In genomic region chr15:56965614-56966013, GRCh38 we compare ENCODE assay signal across 17 cellular contexts. TPM values are rescaled to one million over a fixed set of nuclear protein-coding genes. Genes with fewer than 3 reads are reported as not detected.
A peak's percentile ranks its signal among the peaks of the same experiment; 100 is the strongest.
DNase-seq lines count a peak whose midpoint lies in the region; ATAC-seq, FAIRE-seq and TF ChIP-seq lines count a peak whose summit lies in the region.
"Had no signal": no experiment of that assay in that cellular context is flagged by ENCODE, and none has a peak within 500 bp of the region (broad histone marks: within the 10 kb centered on the region; RNA-seq: fewer than 3 reads in every experiment).

No MANE protein-coding gene starts in this region.

- no peaks in the 10 kb centered on the region for H3K27me3 ChIP-seq in HepG2 (ENCODE audit: control insufficient read depth in 1 of 2, insufficient read depth in 2 of 2, low read length in 2 of 2)

- no peaks in the 10 kb centered on the region for H3K27me3 Mint-ChIP-seq in activated T-cell treated with anti-CD3 and anti-CD28 coated beads, Interleukin-2, amount 50 U/mL, for 24 hours

- peaks cover 4% of the 10 kb centered on the region for H4K20me1 ChIP-seq in HepG2 (ENCODE audit: insufficient read depth, low read length)

- TF ChIP-seq EP300 in HepG2 (IDR thresholded peaks at IDR 0.05; ENCODE audit: low read depth in 2 of 2, low read length in 2 of 2) (no peak), HepG2 (CRISPR knock-in tag; IDR thresholded peaks at IDR 0.05; ENCODE audit: borderline replicate concordance) (no peak)

- no peak overlapping the region for H3K4me2 ChIP-seq in HepG2 (ENCODE audit: low read depth, low read length)

- intact Hi-C loops in HepG2 (cut with micrococcal nuclease; ENCODE audit: unreplicated experiment), result no loop called here

- no peak overlapping the region for H3K27ac Mint-ChIP-seq in activated T-cell treated with anti-CD3 and anti-CD28 coated beads, Interleukin-2, amount 50 U/mL, for 24 hours
- H3K27ac Mint-ChIP-seq: HFFc6 had no signal

- no peak overlapping the region for H2AFZ ChIP-seq in HepG2 (ENCODE audit: low read length)

- no peak overlapping the region for H3K9ac ChIP-seq in HepG2 (ENCODE audit: insufficient read depth, low read depth, low read length)

- no peak for TF ChIP-seq RAD21 in HepG2 (CRISPR knock-in tag; IDR thresholded peaks at IDR 0.05)

- no peaks in the 10 kb centered on the region for H3K9me3 Mint-ChIP-seq in activated T-cell treated with anti-CD3 and anti-CD28 coated beads, Interleukin-2, amount 50 U/mL, for 24 hours
- H3K9me3 Mint-ChIP-seq: HFFc6 had no signal

- H3K36me3 Mint-ChIP-seq in activated T-cell treated with anti-CD3 and anti-CD28 coated beads, Interleukin-2, amount 50 U/mL, for 24 hours (ENCODE audit: low read depth), result peaks cover 5% of the 10 kb centered on the region

- DNase-seq in DMS53 treated with DMSO at 0.1 percent for 48 hours (lab: John Stamatoyannopoulos, UW; ENCODE audit: unreplicated experiment), result peak; percentile 12
- peak; percentile 23 for DNase-seq in glomerular visceral epithelial cell (ENCODE audit: extremely low spot score)
- no peak for DNase-seq in HepG2 (ENCODE audit: low spot score)
- no peak for DNase-seq in activated CD4-positive, CD25-positive, alpha-beta regulatory T cell treated with anti-CD3 and anti-CD28 coated beads, Interleukin-2, amount 50 U/mL, for 72 hours
- no peak for DNase-seq in activated T-cell treated with anti-CD3 and anti-CD28 coated beads, Interleukin-2, amount 50 U/mL, for 24 hours
- DNase-seq in medulla oblongata (ENCODE audit: extremely low spot score), result no peak
- DNase-seq: DMS 273 treated with DMSO at 0.1 percent for 48 hours, DND-41, GDM1, HCEC 1CT, HFFc6, IMR-90, KBM-7 had no signal

- peaks cover 85% of the 10 kb centered on the region for H3K4me1 ChIP-seq in HepG2 (ENCODE audit: insufficient read depth, low read length)

- no peak for TF ChIP-seq POLR2A in HepG2 (IDR thresholded peaks at IDR 0.05; ENCODE audit: insufficient read depth in 1 of 2, low read depth in 2 of 2, low read length in 2 of 2)

- H3K4me1 Mint-ChIP-seq in activated T-cell treated with anti-CD3 and anti-CD28 coated beads, Interleukin-2, amount 50 U/mL, for 24 hours (ENCODE audit: low read depth), result peaks cover 66% of the 10 kb centered on the region

- no peak overlapping the region for H3K4me3 ChIP-seq in HepG2 (replicated peaks in 1 of 3; ENCODE audit: insufficient read depth in 1 of 3, low read depth in 2 of 3, low read length in 3 of 3)

- no peaks in the 10 kb centered on the region for H3K36me3 ChIP-seq in HepG2 (replicated peaks in 1 of 2; ENCODE audit: control insufficient read depth in 1 of 2, insufficient read depth in 2 of 2, low read length in 2 of 2)

- no peaks in the 10 kb centered on the region for H3K9me3 ChIP-seq in HepG2 (ENCODE audit: low read length)

- FAIRE-seq in HepG2 (lab: Jason Lieb, UNC), result no peak
- FAIRE-seq: A204.1, GM12892 had no signal

- H3K79me2 ChIP-seq in HepG2 (ENCODE audit: insufficient read depth, low read length), result peaks cover 89% of the 10 kb centered on the region

- no peak overlapping the region for H3K27ac ChIP-seq in HepG2 (ENCODE audit: extremely low read length, insufficient read depth, low read length)
- H3K27ac ChIP-seq: HL-60 had no signal

- WGBS in HepG2 (ENCODE audit: low lambda C conversion rate), result 68% methylated on average over 1 of the region's 1 CpG

- no peak for TF ChIP-seq CTCF in HepG2 (CRISPR knock-in tag; IDR thresholded peaks at IDR 0.05)

- no peak overlapping the region for H3K4me3 Mint-ChIP-seq in activated T-cell treated with anti-CD3 and anti-CD28 coated beads, Interleukin-2, amount 50 U/mL, for 24 hours
- H3K4me3 Mint-ChIP-seq: HFFc6 had no signal

- POLR2A ChIA-PET in HepG2 (lab: Yijun Ruan, JAX), result no interaction called here

- in situ Hi-C loops in HepG2 (cut with HindIII; ENCODE audit: extremely low pct_ligation_motif_present, low pct_unique_long_range_greater_than_20kb), result no loop called here

- CTCF ChIA-PET in HepG2 (lab: Yijun Ruan, JAX; ENCODE audit: low intra/inter-chr PET ratio, low total read pairs), result no interaction called here

- ATAC-seq in HepG2 (no peak), GM18858 (IDR thresholded peaks at IDR 0.05; ENCODE audit: unreplicated experiment) (no peak)

- no TSS peak for BruUV-seq in HepG2 (replicated peaks; lab: Mats Ljungman, UMichigan)

TF ChIP-seq in HepG2, 621 proteins besides CTCF, POLR2A, EP300 and RAD21:
- 0 out of 2 replicates have a peak, but pooled peaks have one; percentile 18 for TF ChIP-seq HNF1A (IDR thresholded peaks at IDR 0.05; ENCODE audit: low read depth)
- no peak for TF ChIP-seq HNF1A (CRISPR knock-in tag; IDR thresholded peaks at IDR 0.05; ENCODE audit: borderline replicate concordance)
- TF ChIP-seq, protein P1, sequence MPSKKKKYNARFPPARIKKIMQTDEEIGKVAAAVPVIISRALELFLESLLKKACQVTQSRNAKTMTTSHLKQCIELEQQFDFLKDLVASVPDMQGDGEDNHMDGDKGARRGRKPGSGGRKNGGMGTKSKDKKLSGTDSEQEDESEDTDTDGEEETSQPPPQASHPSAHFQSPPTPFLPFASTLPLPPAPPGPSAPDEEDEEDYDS (CRISPR knock-in tag; IDR thresholded peaks at IDR 0.05), result no peak

RNA-seq across cellular contexts. Expression of gene TCF12, which starts 47.2 kb away (rescaled TPM):
- 51.1 and 70.7 TPM in 2 replicates for total RNA-seq in HepG2 (2016; rRNA removed; fragmentation: Illumina TruSeq; extraction: Trizol)
- total RNA-seq in HepG2 (2016; cell fraction: cytosol; rRNA removed; fragmentation: Illumina TruSeq; extraction: Trizol; ENCODE audit: low read depth), result 13.7 and 16.8 TPM in 2 replicates
- 47.0 and 70.2 TPM in 2 replicates for total RNA-seq in HepG2 (2016; cell fraction: insoluble cytoplasmic fraction; rRNA removed; fragmentation: Illumina TruSeq; extraction: Trizol)
- 27.3 and 30.1 TPM in 2 replicates for total RNA-seq in HepG2 (2016; cell fraction: membrane; rRNA removed; fragmentation: Illumina TruSeq; extraction: Trizol)
- total RNA-seq in HepG2 (2016; cell fraction: nucleus; rRNA removed; fragmentation: Illumina TruSeq; extraction: Trizol), result 105 and 129 TPM in 2 replicates
- 36.9 and 48.6 TPM in 2 replicates for polyA plus RNA-seq in HepG2 (2011; rRNA removed)
- polyA plus RNA-seq in HepG2 (2011; cell fraction: cytosol; rRNA removed), result 25.5 and 30.5 TPM in 2 replicates
- polyA plus RNA-seq in HepG2 (2011; cell fraction: nucleus; rRNA removed), result 49.1 and 60.7 TPM in 2 replicates
- polyA plus RNA-seq in HepG2 (2012), result 22.3 and 23.4 TPM in 2 replicates
- polyA plus RNA-seq in HepG2 (2016; cell fraction: cytosol; fragmentation: Illumina TruSeq; extraction: Trizol; ENCODE audit: low read depth), result 3.5 and 3.7 TPM in 2 replicates
- 54.8 and 57.4 TPM in 2 replicates for polyA plus RNA-seq in HepG2 (2016; cell fraction: insoluble cytoplasmic fraction; fragmentation: Illumina TruSeq; extraction: Trizol; ENCODE audit: low read depth)
- polyA plus RNA-seq in HepG2 (2016; cell fraction: membrane; fragmentation: Illumina TruSeq; extraction: Trizol; ENCODE audit: low read depth), result 14.8 and 15.1 TPM in 2 replicates
- polyA plus RNA-seq in HepG2 (2016; cell fraction: nucleus; fragmentation: Illumina TruSeq; extraction: Trizol; ENCODE audit: insufficient read depth, low read depth), result 35.3 and 37.3 TPM in 2 replicates
- polyA minus RNA-seq in HepG2 (2011; rRNA and poly(A)+ RNA removed; ENCODE audit: low replicate concordance), result 93.3 and 126 TPM in 2 replicates
- polyA minus RNA-seq in HepG2 (2011; cell fraction: cytosol; rRNA and poly(A)+ RNA removed), result 34.1 and 36.3 TPM in 2 replicates
- polyA minus RNA-seq in HepG2 (2011; cell fraction: nucleus; rRNA and poly(A)+ RNA removed), result 114 and 125 TPM in 2 replicates

Comparison
In these comparisons a context has a peak if more than half of its experiments do, and no peak if none do; other contexts are left out.
1. DNase-seq: peak in DMS53 treated with DMSO at 0.1 percent for 48 hours (single experiment) and glomerular visceral epithelial cell (single experiment); none in HepG2 (single experiment), activated CD4-positive, CD25-positive, alpha-beta regulatory T cell treated with anti-CD3 and anti-CD28 coated beads, Interleukin-2, amount 50 U/mL, for 72 hours (single experiment), activated T-cell treated with anti-CD3 and anti-CD28 coated beads, Interleukin-2, amount 50 U/mL, for 24 hours (single experiment) and medulla oblongata (single experiment).